Comparison of ENCODE assay signal across 9 cellular contexts in genomic region chr13:28492527-28493367, GRCh38. TPM values are rescaled to one million over a fixed set of nuclear protein-coding genes. Genes with fewer than 3 reads are reported as not detected.
DNase-seq lines count a peak whose midpoint lies in the region; ATAC-seq lines count a peak whose summit lies in the region.
"Had no signal": no experiment of that assay in that cellular context is flagged by ENCODE, and none has a peak within 500 bp of the region (broad histone marks: within the 10 kb centered on the region; RNA-seq: fewer than 3 reads in every experiment).

No MANE protein-coding gene starts in this region.

- H3K27me3 Mint-ChIP-seq in stimulated activated naive CD8-positive, alpha-beta T cell treated with anti-CD3 and anti-CD28 coated beads, Interleukin-15, amount 100 ng/mL, for 72 hours, result peaks cover 58% of the 10 kb centered on the region

- ATAC-seq in stimulated activated naive CD8-positive, alpha-beta T cell treated with anti-CD3 and anti-CD28 coated beads, Interleukin-15, amount 100 ng/mL, for 72 hours, result peak; percentile 88

- DNase-seq in activated T-cell treated with anti-CD3 and anti-CD28 coated beads for 24 hours (ENCODE audit: low read depth) (peak; percentile 23), islet precursor cell (peak; percentile 67), T1000 (lab: John Stamatoyannopoulos, UW) (no peak), mucosa of gallbladder (ENCODE audit: low spot score) (no peak), medulla oblongata (ENCODE audit: extremely low spot score) (no peak)
- no peak for DNase-seq in activated T-cell treated with anti-CD3 and anti-CD28 coated beads, Interleukin-2, amount 50 U/mL, for 1 hour
- peak; percentile 7 for DNase-seq in activated CD8-positive, alpha-beta memory T cell treated with anti-CD3 and anti-CD28 coated beads, Interleukin-2, amount 50 U/mL, for 24 hours (ENCODE audit: extremely low read depth)
- DNase-seq in stimulated activated naive CD8-positive, alpha-beta T cell treated with anti-CD3 and anti-CD28 coated beads, Interleukin-15, amount 100 ng/mL, for 72 hours, result peak; percentile 39 to 72

- H3K9me3 Mint-ChIP-seq in stimulated activated naive CD8-positive, alpha-beta T cell treated with anti-CD3 and anti-CD28 coated beads, Interleukin-15, amount 100 ng/mL, for 72 hours, result no peaks in the 10 kb centered on the region

- peaks cover 31% of the 10 kb centered on the region for H3K4me1 Mint-ChIP-seq in stimulated activated naive CD8-positive, alpha-beta T cell treated with anti-CD3 and anti-CD28 coated beads, Interleukin-15, amount 100 ng/mL, for 72 hours

- H3K27ac Mint-ChIP-seq in stimulated activated naive CD8-positive, alpha-beta T cell treated with anti-CD3 and anti-CD28 coated beads, Interleukin-15, amount 100 ng/mL, for 72 hours, result peak overlapping the region in 1 of 2 donors; percentile 91

- H3K4me3 Mint-ChIP-seq in stimulated activated naive CD8-positive, alpha-beta T cell treated with anti-CD3 and anti-CD28 coated beads, Interleukin-15, amount 100 ng/mL, for 72 hours, result peak overlapping the region; percentile 82 to 85

RNA-seq across cellular contexts. Expression of gene FLT1, which starts 2.2 kb away (rescaled TPM):
- 23.6 TPM for total RNA-seq in mucosa of gallbladder
- total RNA-seq: NCI-H460 had no signal

Comparison
In these comparisons a context has a peak if more than half of its experiments do, and no peak if none do; other contexts are left out.
1. DNase-seq: peak in activated T-cell treated with anti-CD3 and anti-CD28 coated beads for 24 hours (single experiment), activated CD8-positive, alpha-beta memory T cell treated with anti-CD3 and anti-CD28 coated beads, Interleukin-2, amount 50 U/mL, for 24 hours (single experiment), islet precursor cell (single experiment) and stimulated activated naive CD8-positive, alpha-beta T cell treated with anti-CD3 and anti-CD28 coated beads, Interleukin-15, amount 100 ng/mL, for 72 hours (2 of 2); none in activated T-cell treated with anti-CD3 and anti-CD28 coated beads, Interleukin-2, amount 50 U/mL, for 1 hour (single experiment), T1000 (single experiment), mucosa of gallbladder (single experiment) and medulla oblongata (single experiment).